ENCODE assay signal across 1 cellular context in genomic region chr22:38967451-38968450, GRCh38.
TF ChIP-seq lines count a peak whose summit lies in the region.

No MANE protein-coding gene starts in this region.

TF ChIP-seq in HepG2, 621 proteins besides CTCF, POLR2A, EP300 and RAD21:
- 0 out of 2 replicates have a peak, but pooled peaks have one; percentile 34 for TF ChIP-seq ZNF263 (CRISPR knock-in tag; IDR thresholded peaks at IDR 0.05)
- TF ChIP-seq ZFP41 (CRISPR knock-in tag; IDR thresholded peaks at IDR 0.05; ENCODE audit: borderline replicate concordance) = no peak
